Comparison of ENCODE assay signal across 1 cellular context in the genomic region with DNA sequence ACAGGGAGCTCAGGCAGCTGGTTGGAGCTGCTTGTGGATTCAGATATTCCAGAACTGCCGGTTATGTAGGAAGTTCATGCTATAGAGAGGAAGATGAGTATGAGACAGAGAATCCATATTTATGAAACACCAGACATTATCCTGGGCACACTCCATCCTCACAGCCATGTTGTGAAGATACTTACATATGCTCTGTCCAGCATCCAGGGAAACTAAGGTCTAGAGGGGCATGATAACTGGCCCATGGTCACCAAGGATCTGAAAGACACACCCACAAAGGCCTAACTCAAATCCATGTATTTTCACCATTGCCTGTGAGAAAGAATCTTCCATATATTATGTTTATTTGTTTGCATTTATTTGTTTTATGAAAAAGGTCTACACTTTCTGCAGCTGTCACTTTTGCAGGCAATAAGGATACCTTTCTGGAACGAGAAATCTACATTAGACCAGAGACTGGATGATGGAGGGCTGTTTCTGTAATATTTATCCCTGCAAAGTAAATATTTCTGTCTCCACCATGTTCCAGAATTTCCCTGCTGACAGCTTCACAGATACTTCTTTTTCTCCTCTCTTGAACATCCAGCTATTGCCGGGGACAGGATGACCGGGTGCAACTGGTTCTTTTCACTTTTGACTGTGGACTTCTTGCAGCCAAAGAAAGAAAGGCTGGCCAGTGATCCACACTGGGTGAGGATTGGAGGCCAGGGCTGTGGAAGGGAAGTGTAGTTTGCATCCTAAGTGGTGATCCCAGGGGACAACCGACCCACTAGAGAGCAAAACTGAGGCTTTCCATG.
A peak's percentile ranks its signal among the peaks of the same experiment; 100 is the strongest.
TF ChIP-seq lines count a peak whose summit lies in the region.

No MANE protein-coding gene starts in this region.

TF ChIP-seq in SK-N-SH, 30 proteins besides CTCF, POLR2A, EP300 and RAD21 (continued from another document):
- TF ChIP-seq, protein P1, sequence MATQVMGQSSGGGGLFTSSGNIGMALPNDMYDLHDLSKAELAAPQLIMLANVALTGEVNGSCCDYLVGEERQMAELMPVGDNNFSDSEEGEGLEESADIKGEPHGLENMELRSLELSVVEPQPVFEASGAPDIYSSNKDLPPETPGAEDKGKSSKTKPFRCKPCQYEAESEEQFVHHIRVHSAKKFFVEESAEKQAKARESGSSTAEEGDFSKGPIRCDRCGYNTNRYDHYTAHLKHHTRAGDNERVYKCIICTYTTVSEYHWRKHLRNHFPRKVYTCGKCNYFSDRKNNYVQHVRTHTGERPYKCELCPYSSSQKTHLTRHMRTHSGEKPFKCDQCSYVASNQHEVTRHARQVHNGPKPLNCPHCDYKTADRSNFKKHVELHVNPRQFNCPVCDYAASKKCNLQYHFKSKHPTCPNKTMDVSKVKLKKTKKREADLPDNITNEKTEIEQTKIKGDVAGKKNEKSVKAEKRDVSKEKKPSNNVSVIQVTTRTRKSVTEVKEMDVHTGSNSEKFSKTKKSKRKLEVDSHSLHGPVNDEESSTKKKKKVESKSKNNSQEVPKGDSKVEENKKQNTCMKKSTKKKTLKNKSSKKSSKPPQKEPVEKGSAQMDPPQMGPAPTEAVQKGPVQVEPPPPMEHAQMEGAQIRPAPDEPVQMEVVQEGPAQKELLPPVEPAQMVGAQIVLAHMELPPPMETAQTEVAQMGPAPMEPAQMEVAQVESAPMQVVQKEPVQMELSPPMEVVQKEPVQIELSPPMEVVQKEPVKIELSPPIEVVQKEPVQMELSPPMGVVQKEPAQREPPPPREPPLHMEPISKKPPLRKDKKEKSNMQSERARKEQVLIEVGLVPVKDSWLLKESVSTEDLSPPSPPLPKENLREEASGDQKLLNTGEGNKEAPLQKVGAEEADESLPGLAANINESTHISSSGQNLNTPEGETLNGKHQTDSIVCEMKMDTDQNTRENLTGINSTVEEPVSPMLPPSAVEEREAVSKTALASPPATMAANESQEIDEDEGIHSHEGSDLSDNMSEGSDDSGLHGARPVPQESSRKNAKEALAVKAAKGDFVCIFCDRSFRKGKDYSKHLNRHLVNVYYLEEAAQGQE (IDR thresholded peaks at IDR 0.05; ENCODE audit: low read depth, low read length), result 0 out of 2 replicates have a peak, but pooled peaks have one; percentile 50
